Comparison of ENCODE assay signal across 8 cellular contexts in the genomic region with DNA sequence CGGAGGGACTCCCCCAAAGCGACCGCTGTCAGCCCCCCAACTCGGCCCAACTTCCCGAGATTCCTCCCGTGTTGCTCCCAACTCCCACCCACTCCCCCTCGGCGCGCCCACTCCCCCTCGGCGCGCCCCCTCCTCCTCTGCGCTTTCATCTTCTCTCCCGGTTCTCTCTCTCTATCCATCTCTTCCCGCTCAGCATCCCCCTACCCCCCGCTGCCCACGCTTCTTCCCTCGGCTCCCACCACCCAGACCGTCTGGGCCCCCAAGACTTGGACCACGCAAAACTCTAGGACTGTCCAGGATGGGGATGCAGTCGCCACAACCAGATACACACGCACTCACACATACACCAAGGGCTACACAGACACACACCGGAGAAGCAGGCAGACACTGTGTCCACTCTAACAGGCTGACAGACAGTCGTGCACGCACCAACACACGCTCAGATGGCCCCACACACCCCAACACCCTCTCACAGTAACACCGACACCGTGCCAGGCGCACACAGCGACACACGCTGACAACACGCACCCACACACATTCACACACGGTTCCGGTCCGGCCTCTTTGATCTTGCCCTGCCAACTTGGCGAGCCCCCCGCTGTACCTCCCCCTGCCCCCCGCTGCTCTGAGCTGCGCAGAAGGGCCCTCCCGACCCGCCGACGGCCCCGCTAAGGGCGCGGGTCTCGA. TPM values are rescaled to one million over a fixed set of nuclear protein-coding genes. Genes with fewer than 3 reads are reported as not detected.
DNase-seq lines count a peak whose midpoint lies in the region; ATAC-seq, FAIRE-seq and TF ChIP-seq lines count a peak whose summit lies in the region.

No MANE protein-coding gene starts in this region.

- H3K4me3 ChIP-seq in kidney (ENCODE audit: low read length in 2 of 2) (no peak overlapping the region), stomach (peak overlapping the region; percentile 50 to 71 (median 66))

- H3K27ac Mint-ChIP-seq in activated T-helper 1 cell treated with anti-CD3 and anti-CD28 coated beads, Interleukin-12 subunit alpha, Interleukin-12 subunit beta, Interleukin-2, Interleukin-4 antibody, amounts not matched to agents 30 ng/mL and 10 ng/mL and 1 ng/mL, durations not matched to agents 14 hours and 24 hours and 36 hours: peak overlapping the region; percentile 55

- ATAC-seq in HG03095 (IDR thresholded peaks at IDR 0.05; ENCODE audit: unreplicated experiment) (no peak), HG03571 (IDR thresholded peaks at IDR 0.05; ENCODE audit: unreplicated experiment) (no peak)

- TF ChIP-seq CTCF in kidney (IDR thresholded peaks at IDR 0.05; ENCODE audit: borderline replicate concordance, extremely low read depth, insufficient read depth): no peak
- no peak for TF ChIP-seq CTCF in stomach (IDR thresholded peaks at IDR 0.05)

- peak in 2 of 3 experiments; percentile 28 to 59 for DNase-seq in NCI-H1417 (lab: John Stamatoyannopoulos, UW)
- no peak for DNase-seq in NCI-H1417 treated with DMSO at 0.1 percent for 48 hours (lab: John Stamatoyannopoulos, UW)
- DNase-seq in activated T-helper 1 cell treated with anti-CD3 and anti-CD28 coated beads, Interleukin-12 subunit alpha, Interleukin-12 subunit beta, Interleukin-2, Interleukin-4 antibody, amounts not matched to agents 30 ng/mL and 10 ng/mL and 1 ng/mL, durations not matched to agents 14 hours and 24 hours and 36 hours (ENCODE audit: low spot score): no peak
- DNase-seq in kidney: peak; percentile 63
- DNase-seq in stomach: no peak
- no peak for DNase-seq in DMS153 (lab: John Stamatoyannopoulos, UW)

- H3K9me3 ChIP-seq in kidney (ENCODE audit: control insufficient read depth in 1 of 2, low read length in 2 of 2) (no peaks in the 10 kb centered on the region), stomach (no peaks in the 10 kb centered on the region)

- intact Hi-C loops in activated T-helper 1 cell treated with anti-CD3 and anti-CD28 coated beads, Interleukin-12 subunit alpha, Interleukin-12 subunit beta, Interleukin-2, Interleukin-4 antibody, amounts not matched to agents 30 ng/mL and 10 ng/mL and 1 ng/mL, durations not matched to agents 14 hours and 24 hours and 36 hours (cut with micrococcal nuclease): no loop called here
- intact Hi-C loops in kidney (cut with DNase I) (no loop called here), stomach (cut with DNase I; ENCODE audit: low total_unique reads) (no loop called here)

- H3K9ac ChIP-seq in kidney (ENCODE audit: low read length in 2 of 2): no peak overlapping the region

- peaks cover 66% of the 10 kb centered on the region for H3K27me3 Mint-ChIP-seq in activated T-helper 1 cell treated with anti-CD3 and anti-CD28 coated beads, Interleukin-12 subunit alpha, Interleukin-12 subunit beta, Interleukin-2, Interleukin-4 antibody, amounts not matched to agents 30 ng/mL and 10 ng/mL and 1 ng/mL, durations not matched to agents 14 hours and 24 hours and 36 hours (ENCODE audit: insufficient read depth)

- H3K27me3 ChIP-seq in stomach: peaks cover 14 to 87% (median 69%) of the 10 kb centered on the region in 3 donors

- H3K4me1 ChIP-seq in kidney (ENCODE audit: control insufficient read depth in 1 of 2, insufficient read depth in 1 of 2, low read depth in 1 of 2, low read length in 2 of 2) (peaks cover 0 to 14% of the 10 kb centered on the region in 2 donors), stomach (peaks cover 37 to 55% (median 46%) of the 10 kb centered on the region in 4 donors)

- no peak for FAIRE-seq in kidney (lab: Jason Lieb, UNC)

- H3K36me3 Mint-ChIP-seq in activated T-helper 1 cell treated with anti-CD3 and anti-CD28 coated beads, Interleukin-12 subunit alpha, Interleukin-12 subunit beta, Interleukin-2, Interleukin-4 antibody, amounts not matched to agents 30 ng/mL and 10 ng/mL and 1 ng/mL, durations not matched to agents 14 hours and 24 hours and 36 hours (ENCODE audit: low read depth): peaks cover 2% of the 10 kb centered on the region

- TF ChIP-seq EP300 in stomach (IDR thresholded peaks at IDR 0.05): no peak

- peak overlapping the region; percentile 22 for H3K4me3 Mint-ChIP-seq in activated T-helper 1 cell treated with anti-CD3 and anti-CD28 coated beads, Interleukin-12 subunit alpha, Interleukin-12 subunit beta, Interleukin-2, Interleukin-4 antibody, amounts not matched to agents 30 ng/mL and 10 ng/mL and 1 ng/mL, durations not matched to agents 14 hours and 24 hours and 36 hours

- WGBS in stomach, 5 donors: 0 to 2% (median 2%) methylated on average over 18 to 47 of the region's 47 CpGs

- H3K27ac ChIP-seq in kidney (ENCODE audit: low read depth in 2 of 2, low read length in 2 of 2) (no peak overlapping the region), stomach (peak overlapping the region in 1 of 5 donors; percentile 70)

- peaks cover 11% of the 10 kb centered on the region for H3K4me1 Mint-ChIP-seq in activated T-helper 1 cell treated with anti-CD3 and anti-CD28 coated beads, Interleukin-12 subunit alpha, Interleukin-12 subunit beta, Interleukin-2, Interleukin-4 antibody, amounts not matched to agents 30 ng/mL and 10 ng/mL and 1 ng/mL, durations not matched to agents 14 hours and 24 hours and 36 hours (ENCODE audit: low read depth)

- H3K9me3 Mint-ChIP-seq in activated T-helper 1 cell treated with anti-CD3 and anti-CD28 coated beads, Interleukin-12 subunit alpha, Interleukin-12 subunit beta, Interleukin-2, Interleukin-4 antibody, amounts not matched to agents 30 ng/mL and 10 ng/mL and 1 ng/mL, durations not matched to agents 14 hours and 24 hours and 36 hours: no peaks in the 10 kb centered on the region

- H3K36me3 ChIP-seq in kidney (ENCODE audit: control insufficient read depth in 1 of 2, insufficient read depth in 2 of 2, low read length in 2 of 2) (no peaks in the 10 kb centered on the region), stomach (no peaks in the 10 kb centered on the region)

- no peak for TF ChIP-seq POLR2A in stomach (IDR thresholded peaks at IDR 0.05)

RNA-seq across cellular contexts. Expression of a gene that starts 1.1 kb away (rescaled TPM):
- total RNA-seq in activated T-helper 1 cell treated with anti-CD3 and anti-CD28 coated beads, Interleukin-12 subunit alpha, Interleukin-12 subunit beta, Interleukin-2, Interleukin-4 antibody, amounts not matched to agents 30 ng/mL and 10 ng/mL and 1 ng/mL, durations not matched to agents 14 hours and 24 hours and 36 hours: not detected in 2 replicates
- total RNA-seq in kidney (1.4 TPM), stomach (1 to 10 TPM in 4 of 5 donors, not detected in 1; 1.0 to 8.5 (median 1.9) TPM)
- polyA plus RNA-seq in kidney (ENCODE audit: insufficient read depth, low read depth, low replicate concordance) (0.37 TPM), stomach (under 1 TPM; 0.31 to 0.63 (median 0.50) TPM)

Comparison
In these comparisons a context has a peak if more than half of its experiments do, and no peak if none do; other contexts are left out.
1. DNase-seq: peak in NCI-H1417 (2 of 3) and kidney (single experiment); none in NCI-H1417 treated with DMSO at 0.1 percent for 48 hours (single experiment), activated T-helper 1 cell treated with anti-CD3 and anti-CD28 coated beads, Interleukin-12 subunit alpha, Interleukin-12 subunit beta, Interleukin-2, Interleukin-4 antibody, amounts not matched to agents 30 ng/mL and 10 ng/mL and 1 ng/mL, durations not matched to agents 14 hours and 24 hours and 36 hours (single experiment), stomach (single experiment) and DMS153 (single experiment).
2. H3K4me3 ChIP-seq: peak in stomach (4 of 4); none in kidney (0 of 2).